ENCODE assay signal across 20 cellular contexts in the genomic region with DNA sequence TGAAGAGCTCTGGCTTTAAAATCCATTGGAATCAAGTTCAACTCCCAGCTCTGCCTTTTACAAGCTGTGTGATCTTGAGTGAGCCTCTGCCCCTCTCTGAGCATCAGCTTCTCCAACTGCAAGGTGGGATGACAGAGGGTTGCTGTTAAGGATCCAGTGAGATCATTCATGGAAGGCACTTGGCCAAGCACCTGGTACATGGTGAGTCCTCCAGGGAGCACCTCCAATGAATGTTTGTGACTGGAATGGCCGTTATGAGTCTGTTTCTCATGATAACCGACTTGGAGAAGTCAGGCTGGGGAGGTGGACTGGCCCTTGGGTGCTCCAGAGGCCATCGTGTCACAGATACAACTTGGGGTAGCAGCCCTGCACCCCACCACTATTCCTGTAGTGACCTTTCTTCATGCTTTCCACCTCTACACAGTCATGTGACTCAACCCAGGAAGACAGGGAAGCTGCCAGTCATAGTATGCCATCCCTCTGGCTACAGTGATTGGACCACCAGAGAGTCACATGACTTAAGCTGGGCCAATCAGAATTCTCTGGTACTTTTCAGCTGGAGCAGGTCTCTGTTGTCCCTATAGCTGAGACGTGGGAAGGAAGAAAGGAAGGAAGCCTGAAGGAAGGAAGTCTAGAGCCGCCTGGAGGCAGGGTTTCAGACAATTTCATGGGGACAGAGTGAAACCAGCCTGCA. TPM values are rescaled to one million over a fixed set of nuclear protein-coding genes. Genes with fewer than 3 reads are reported as not detected.
A peak's percentile ranks its signal among the peaks of the same experiment; 100 is the strongest.
DNase-seq lines count a peak whose midpoint lies in the region; ATAC-seq and TF ChIP-seq lines count a peak whose summit lies in the region.
"Had no signal": no experiment of that assay in that cellular context is flagged by ENCODE, and none has a peak within 500 bp of the region (broad histone marks: within the 10 kb centered on the region; RNA-seq: fewer than 3 reads in every experiment).

No MANE protein-coding gene starts in this region.

- CTCF ChIA-PET in Caco-2 (lab: Charles Lee): no interaction called here

- H3K4me3 ChIP-seq in Caco-2 (ENCODE audit: low read depth, low read length): no peak overlapping the region
- H3K4me3 ChIP-seq in SU-DHL-6 (ENCODE audit: insufficient read depth, low read length, poor library complexity, severe bottlenecking): no peak overlapping the region
- H3K4me3 ChIP-seq: adrenal gland, coronary artery, gastrocnemius medialis had no signal

- H3K27me3 ChIP-seq in Caco-2 (replicated peaks; ENCODE audit: control insufficient read depth, insufficient read depth, low read length): no peaks in the 10 kb centered on the region
- no peaks in the 10 kb centered on the region for H3K27me3 ChIP-seq in SU-DHL-6 (ENCODE audit: low read length)
- H3K27me3 ChIP-seq: adrenal gland had no signal

- TF ChIP-seq EP300 in Ishikawa (IDR thresholded peaks at IDR 0.05; ENCODE audit: borderline replicate concordance): no peak

- peak; percentile 10 to 44 for DNase-seq in Caco-2
- DNase-seq in iris pigment epithelial cell (ENCODE audit: low read depth): peak; percentile 3
- DNase-seq in effector CD8-positive, alpha-beta T cell (lab: John Stamatoyannopoulos, UW): no peak
- no peak for DNase-seq in stimulated activated naive B cell treated with anti-CD40 and anti-IgM and Interleukin-4, amounts not matched to agents 10 μg/mL and 1 μg/mL and 100 μg/mL, for 72 hours
- no peak for DNase-seq in substantia nigra (lab: John Stamatoyannopoulos, UW)
- DNase-seq: activated T-cell treated with anti-CD3 and anti-CD28 coated beads for 4 hours; adrenal gland; CD4-positive, CD25-positive, alpha-beta regulatory T cell; left colon; naive thymus-derived CD4-positive, alpha-beta T cell; NCI-H1048; NCI-H526 treated with DMSO at 0.1 percent for 48 hours; retina; stimulated activated CD4-positive, alpha-beta T cell treated with anti-CD3 and anti-CD28 coated beads, Interleukin-2, amount 100 ng/mL, for 48 hours; stimulated activated naive CD4-positive, alpha-beta T cell had no signal

- no peaks in the 10 kb centered on the region for H3K36me3 Mint-ChIP-seq in Caco-2 (ENCODE audit: insufficient read depth, unreplicated experiment)
- H3K36me3 Mint-ChIP-seq in stimulated activated naive B cell treated with anti-CD40 and anti-IgM and Interleukin-4, amounts not matched to agents 10 μg/mL and 1 μg/mL and 100 μg/mL, for 72 hours: no peaks in the 10 kb centered on the region
- H3K36me3 Mint-ChIP-seq: naive thymus-derived CD4-positive, alpha-beta T cell had no signal

- no peaks in the 10 kb centered on the region for H3K36me3 ChIP-seq in Caco-2 (ENCODE audit: control insufficient read depth, insufficient read depth, low read length)
- no peaks in the 10 kb centered on the region for H3K36me3 ChIP-seq in SU-DHL-6 (ENCODE audit: low read length)
- H3K36me3 ChIP-seq: adrenal gland, gastrocnemius medialis had no signal

- no peaks in the 10 kb centered on the region for H3K4me1 ChIP-seq in Caco-2
- H3K4me1 ChIP-seq: adrenal gland, gastrocnemius medialis had no signal

- H3K4me3 Mint-ChIP-seq in Caco-2 (ENCODE audit: unreplicated experiment): no peak overlapping the region
- H3K4me3 Mint-ChIP-seq in stimulated activated naive B cell treated with anti-CD40 and anti-IgM and Interleukin-4, amounts not matched to agents 10 μg/mL and 1 μg/mL and 100 μg/mL, for 72 hours: no peak overlapping the region
- H3K4me3 Mint-ChIP-seq: CD4-positive, CD25-positive, alpha-beta regulatory T cell had no signal

- no peaks in the 10 kb centered on the region for H3K79me2 ChIP-seq in SU-DHL-6 (ENCODE audit: insufficient read depth, low read length)

- H3K4me1 Mint-ChIP-seq in Caco-2 (ENCODE audit: low read depth, unreplicated experiment): no peaks in the 10 kb centered on the region
- no peaks in the 10 kb centered on the region for H3K4me1 Mint-ChIP-seq in stimulated activated naive B cell treated with anti-CD40 and anti-IgM and Interleukin-4, amounts not matched to agents 10 μg/mL and 1 μg/mL and 100 μg/mL, for 72 hours

- H3K4me2 ChIP-seq in SU-DHL-6 (ENCODE audit: low read depth, low read length, poor library complexity, severe bottlenecking): no peak overlapping the region

- no TSS peak for BruUV-seq in Caco-2 (replicated peaks; lab: Mats Ljungman, UMichigan)

- no peak for TF ChIP-seq CTCF in Caco-2 (IDR thresholded peaks at IDR 0.05; ENCODE audit: insufficient read depth in 1 of 2, low read depth in 1 of 2, low read length in 1 of 2, severe bottlenecking in 1 of 2, unreplicated experiment in 1 of 2)
- TF ChIP-seq CTCF in SU-DHL-6 (IDR thresholded peaks at IDR 0.05; ENCODE audit: insufficient read depth, low read length, poor library complexity, severe bottlenecking): no peak

- H4K20me1 ChIP-seq in SU-DHL-6 (ENCODE audit: low read depth, low read length): no peaks in the 10 kb centered on the region

- H3K9me3 ChIP-seq in Caco-2 (no peaks in the 10 kb centered on the region; the same call in 1 of the 2 replicates), SU-DHL-6 (ENCODE audit: insufficient read depth, low read length) (no peaks in the 10 kb centered on the region)
- H3K9me3 ChIP-seq: adrenal gland, gastrocnemius medialis had no signal

- peaks cover 7% of the 10 kb centered on the region for H3K27me3 Mint-ChIP-seq in Caco-2 (ENCODE audit: insufficient read depth, unreplicated experiment)
- H3K27me3 Mint-ChIP-seq in stimulated activated naive B cell treated with anti-CD40 and anti-IgM and Interleukin-4, amounts not matched to agents 10 μg/mL and 1 μg/mL and 100 μg/mL, for 72 hours: peaks cover 9 to 19% of the 10 kb centered on the region in 2 donors

- H3K27ac ChIP-seq in SU-DHL-6 (ENCODE audit: low read depth, low read length) (no peak overlapping the region), substantia nigra (ENCODE audit: low read depth, low read length, poor library complexity, severe bottlenecking) (no peak overlapping the region)
- H3K27ac ChIP-seq: adrenal gland, coronary artery, gastrocnemius medialis had no signal

- no peak for ATAC-seq in stimulated activated naive B cell treated with anti-CD40 and anti-IgM and Interleukin-4, amounts not matched to agents 10 μg/mL and 1 μg/mL and 100 μg/mL, for 72 hours (replicated peaks)
- no peak for ATAC-seq in GM18511 (IDR thresholded peaks at IDR 0.05; ENCODE audit: unreplicated experiment)
- ATAC-seq: gastrocnemius medialis; left colon; naive thymus-derived CD4-positive, alpha-beta T cell had no signal

- intact Hi-C loops in Caco-2 (cut with micrococcal nuclease; ENCODE audit: unreplicated experiment): no loop called here

- H2AFZ ChIP-seq in SU-DHL-6 (ENCODE audit: low read depth, low read length, severe bottlenecking): peak overlapping the region; percentile 30

- H3K27ac Mint-ChIP-seq in Caco-2 (ENCODE audit: unreplicated experiment): no peak overlapping the region
- no peak overlapping the region for H3K27ac Mint-ChIP-seq in stimulated activated naive B cell treated with anti-CD40 and anti-IgM and Interleukin-4, amounts not matched to agents 10 μg/mL and 1 μg/mL and 100 μg/mL, for 72 hours

- TF ChIP-seq RAD21 in Ishikawa (IDR thresholded peaks at IDR 0.05; ENCODE audit: low read depth): no peak

- no peaks in the 10 kb centered on the region for H3F3A ChIP-seq in SU-DHL-6 (ENCODE audit: insufficient read depth)

- H3K9me3 Mint-ChIP-seq in Caco-2 (ENCODE audit: unreplicated experiment): peaks cover 5% of the 10 kb centered on the region
- peaks cover 2% of the 10 kb centered on the region in 2 donors for H3K9me3 Mint-ChIP-seq in stimulated activated naive B cell treated with anti-CD40 and anti-IgM and Interleukin-4, amounts not matched to agents 10 μg/mL and 1 μg/mL and 100 μg/mL, for 72 hours

- H3K9me2 ChIP-seq in SU-DHL-6 (replicated peaks; ENCODE audit: insufficient read depth, low read length): no peaks in the 10 kb centered on the region

- H3K9ac ChIP-seq in SU-DHL-6 (ENCODE audit: low read length): no peak overlapping the region

- POLR2A ChIA-PET in Caco-2 (lab: Charles Lee): no interaction called here

TF ChIP-seq in Ishikawa, 13 proteins besides CTCF, POLR2A, EP300 and RAD21:
- TF ChIP-seq, protein P1, sequence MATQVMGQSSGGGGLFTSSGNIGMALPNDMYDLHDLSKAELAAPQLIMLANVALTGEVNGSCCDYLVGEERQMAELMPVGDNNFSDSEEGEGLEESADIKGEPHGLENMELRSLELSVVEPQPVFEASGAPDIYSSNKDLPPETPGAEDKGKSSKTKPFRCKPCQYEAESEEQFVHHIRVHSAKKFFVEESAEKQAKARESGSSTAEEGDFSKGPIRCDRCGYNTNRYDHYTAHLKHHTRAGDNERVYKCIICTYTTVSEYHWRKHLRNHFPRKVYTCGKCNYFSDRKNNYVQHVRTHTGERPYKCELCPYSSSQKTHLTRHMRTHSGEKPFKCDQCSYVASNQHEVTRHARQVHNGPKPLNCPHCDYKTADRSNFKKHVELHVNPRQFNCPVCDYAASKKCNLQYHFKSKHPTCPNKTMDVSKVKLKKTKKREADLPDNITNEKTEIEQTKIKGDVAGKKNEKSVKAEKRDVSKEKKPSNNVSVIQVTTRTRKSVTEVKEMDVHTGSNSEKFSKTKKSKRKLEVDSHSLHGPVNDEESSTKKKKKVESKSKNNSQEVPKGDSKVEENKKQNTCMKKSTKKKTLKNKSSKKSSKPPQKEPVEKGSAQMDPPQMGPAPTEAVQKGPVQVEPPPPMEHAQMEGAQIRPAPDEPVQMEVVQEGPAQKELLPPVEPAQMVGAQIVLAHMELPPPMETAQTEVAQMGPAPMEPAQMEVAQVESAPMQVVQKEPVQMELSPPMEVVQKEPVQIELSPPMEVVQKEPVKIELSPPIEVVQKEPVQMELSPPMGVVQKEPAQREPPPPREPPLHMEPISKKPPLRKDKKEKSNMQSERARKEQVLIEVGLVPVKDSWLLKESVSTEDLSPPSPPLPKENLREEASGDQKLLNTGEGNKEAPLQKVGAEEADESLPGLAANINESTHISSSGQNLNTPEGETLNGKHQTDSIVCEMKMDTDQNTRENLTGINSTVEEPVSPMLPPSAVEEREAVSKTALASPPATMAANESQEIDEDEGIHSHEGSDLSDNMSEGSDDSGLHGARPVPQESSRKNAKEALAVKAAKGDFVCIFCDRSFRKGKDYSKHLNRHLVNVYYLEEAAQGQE (IDR thresholded peaks at IDR 0.05; ENCODE audit: low read depth): no peak
- TF ChIP-seq, protein P2, sequence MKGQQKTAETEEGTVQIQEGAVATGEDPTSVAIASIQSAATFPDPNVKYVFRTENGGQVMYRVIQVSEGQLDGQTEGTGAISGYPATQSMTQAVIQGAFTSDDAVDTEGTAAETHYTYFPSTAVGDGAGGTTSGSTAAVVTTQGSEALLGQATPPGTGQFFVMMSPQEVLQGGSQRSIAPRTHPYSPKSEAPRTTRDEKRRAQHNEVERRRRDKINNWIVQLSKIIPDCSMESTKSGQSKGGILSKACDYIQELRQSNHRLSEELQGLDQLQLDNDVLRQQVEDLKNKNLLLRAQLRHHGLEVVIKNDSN (IDR thresholded peaks at IDR 0.05): peak; percentile 80
TF ChIP-seq in Ishikawa: peak in this region for 1.

RNA-seq across cellular contexts. Expression of a gene that starts 32.9 kb away (rescaled TPM):
- not detected in 2 replicates for total RNA-seq in Caco-2 (2022)

Comparison
In these comparisons a context has a peak if more than half of its experiments do, and no peak if none do; other contexts are left out.
1. DNase-seq: peak in Caco-2 (2 of 2) and iris pigment epithelial cell (single experiment); none in effector CD8-positive, alpha-beta T cell (single experiment), stimulated activated naive B cell treated with anti-CD40 and anti-IgM and Interleukin-4, amounts not matched to agents 10 μg/mL and 1 μg/mL and 100 μg/mL, for 72 hours (single experiment) and substantia nigra (0 of 49).